Comparison of ENCODE assay signal across 8 cellular contexts in genomic region chr1:109213824-109214693, GRCh38. TPM values are rescaled to one million over a fixed set of nuclear protein-coding genes. Genes with fewer than 3 reads are reported as not detected.
DNase-seq lines count a peak whose midpoint lies in the region; ATAC-seq lines count a peak whose summit lies in the region.

Gene SARS1 (plus strand): TSS chr1:109213918. CDS start chr1:109213993, 75 bp downstream.

- H3K9me3 Mint-ChIP-seq in activated CD8-positive, alpha-beta memory T cell treated with anti-CD3 and anti-CD28 coated beads, Interleukin-2, amount 10 ng/mL, durations not matched to agents 7 days and 5 days (ENCODE audit: low read depth) = no peaks in the 10 kb centered on the region

- H3K9me3 ChIP-seq in endocrine pancreas (ENCODE audit: control insufficient read depth, low read length) = no peaks in the 10 kb centered on the region

- H3K4me1 Mint-ChIP-seq in activated CD8-positive, alpha-beta memory T cell treated with anti-CD3 and anti-CD28 coated beads, Interleukin-2, amount 10 ng/mL, durations not matched to agents 7 days and 5 days = peaks cover 32% of the 10 kb centered on the region

- H3K36me3 ChIP-seq in endocrine pancreas (ENCODE audit: control insufficient read depth, insufficient read depth, low read length) = no peaks in the 10 kb centered on the region

- H3K9ac ChIP-seq in endocrine pancreas (ENCODE audit: control insufficient read depth, insufficient read depth, low read length) = peak within 1 kb of the TSS; percentile 100

- H3K27me3 ChIP-seq in endocrine pancreas (ENCODE audit: control insufficient read depth, insufficient read depth, low read length) = no peaks in the 10 kb centered on the region

- peaks cover 4% of the 10 kb centered on the region for H3K27me3 Mint-ChIP-seq in activated CD8-positive, alpha-beta memory T cell treated with anti-CD3 and anti-CD28 coated beads, Interleukin-2, amount 10 ng/mL, durations not matched to agents 7 days and 5 days

- ATAC-seq in GM19467 (IDR thresholded peaks at IDR 0.05; ENCODE audit: unreplicated experiment) = peak; percentile 87
- peak; percentile 88 for ATAC-seq in activated CD8-positive, alpha-beta memory T cell treated with anti-CD3 and anti-CD28 coated beads, Interleukin-2, amount 10 ng/mL, durations not matched to agents 7 days and 5 days

- H3K4me3 ChIP-seq in endocrine pancreas (ENCODE audit: control insufficient read depth, insufficient read depth, low read length) = peak within 1 kb of the TSS; percentile 85

- peak; percentile 97 for DNase-seq in COLO668 (lab: John Stamatoyannopoulos, UW; ENCODE audit: unreplicated experiment)
- peak; percentile 90 for DNase-seq in HPDE6-E6E7 (ENCODE audit: extremely low spot score)
- peak; percentile 68 for DNase-seq in NOMO-1 treated with DMSO at 0.1 percent for 48 hours (lab: John Stamatoyannopoulos, UW; ENCODE audit: unreplicated experiment)
- DNase-seq in activated CD8-positive, alpha-beta memory T cell treated with anti-CD3 and anti-CD28 coated beads, Interleukin-2, amount 10 ng/mL, durations not matched to agents 7 days and 5 days = peak; percentile 89
- peak; percentile 94 for DNase-seq in mesenteric fat pad (ENCODE audit: low spot score)
- peak; percentile 69 for DNase-seq in stimulated activated CD8-positive, alpha-beta memory T cell treated with anti-CD3 and anti-CD28 coated beads, Interleukin-15, amount 100 ng/mL, for 24 hours (ENCODE audit: low read depth)

- CTCF ChIA-PET in activated CD8-positive, alpha-beta memory T cell treated with anti-CD3 and anti-CD28 coated beads, Interleukin-2, amount 10 ng/mL, durations not matched to agents 7 days and 5 days (lab: Charles Lee) = interaction anchor here (0.7 to 2.3 kb wide), 18 partner anchors 9 to 319 kb away, joined by 3 to 8 read pairs (median 4); partner anchors contain the start of genes CELSR2, ELAPOR1 and PSRC1

- peak within 1 kb of the TSS; percentile 97 for H3K4me3 Mint-ChIP-seq in activated CD8-positive, alpha-beta memory T cell treated with anti-CD3 and anti-CD28 coated beads, Interleukin-2, amount 10 ng/mL, durations not matched to agents 7 days and 5 days

- H3K4me1 ChIP-seq in endocrine pancreas (ENCODE audit: control insufficient read depth, insufficient read depth, low read length) = peaks cover 10% of the 10 kb centered on the region

- peak within 1 kb of the TSS; percentile 94 for H3K27ac Mint-ChIP-seq in activated CD8-positive, alpha-beta memory T cell treated with anti-CD3 and anti-CD28 coated beads, Interleukin-2, amount 10 ng/mL, durations not matched to agents 7 days and 5 days

- H3K36me3 Mint-ChIP-seq in activated CD8-positive, alpha-beta memory T cell treated with anti-CD3 and anti-CD28 coated beads, Interleukin-2, amount 10 ng/mL, durations not matched to agents 7 days and 5 days = peaks cover 36% of the 10 kb centered on the region

RNA-seq across cellular contexts. Expression of gene SARS1, which starts in this region (rescaled TPM):
- total RNA-seq in activated CD8-positive, alpha-beta memory T cell treated with anti-CD3 and anti-CD28 coated beads, Interleukin-2, amount 10 ng/mL, durations not matched to agents 7 days and 5 days = 100 to 1,000 TPM; 148 to 194 TPM
- total RNA-seq in mesenteric fat pad = 119 TPM

Comparison
In these comparisons a context has a peak if more than half of its experiments do, and no peak if none do; other contexts are left out.
1. Peak in every context shown above with its lines: DNase-seq, ATAC-seq and H3K4me3 ChIP-seq.